ENCODE assay signal across 8 cellular contexts in genomic region chr5:142548739-142549275, GRCh38.
A peak's percentile ranks its signal among the peaks of the same experiment; 100 is the strongest.
DNase-seq lines count a peak whose midpoint lies in the region; ATAC-seq and TF ChIP-seq lines count a peak whose summit lies in the region.

No MANE protein-coding gene starts in this region.

- H3K4me1 Mint-ChIP-seq in stimulated activated memory B cell treated with anti-CD40 and anti-IgM and Interleukin-4, amounts not matched to agents 10 μg/mL and 1 μg/mL and 100 μg/mL, for 72 hours, result peaks cover 7% of the 10 kb centered on the region

- no peak overlapping the region for H3K4me2 ChIP-seq in Loucy (ENCODE audit: low read depth, low read length, poor library complexity, severe bottlenecking)

- no peak overlapping the region for H2AFZ ChIP-seq in Loucy (ENCODE audit: low read length)

- no peak overlapping the region for H3K27ac Mint-ChIP-seq in stimulated activated memory B cell treated with anti-CD40 and anti-IgM and Interleukin-4, amounts not matched to agents 10 μg/mL and 1 μg/mL and 100 μg/mL, for 72 hours

- TF ChIP-seq CTCF in Loucy (conservative IDR thresholded peaks at IDR 0.05; ENCODE audit: low read length) (peak; percentile 93), right atrium auricular region (IDR thresholded peaks at IDR 0.05) (peak; percentile 64 to 93)

- no peaks in the 10 kb centered on the region for H3K27me3 ChIP-seq in Loucy (ENCODE audit: insufficient read depth, low read length, poor library complexity, severe bottlenecking)
- H3K27me3 ChIP-seq in right atrium auricular region, result no peaks in the 10 kb centered on the region

- no peaks in the 10 kb centered on the region for H3K36me3 ChIP-seq in Loucy (ENCODE audit: insufficient read depth, low read length)
- H3K36me3 ChIP-seq in right atrium auricular region, result no peaks in the 10 kb centered on the region

- no peaks in the 10 kb centered on the region for H3K9me2 ChIP-seq in Loucy (replicated peaks; ENCODE audit: low read depth, low read length)

- ATAC-seq in stimulated activated memory B cell treated with anti-CD40 and anti-IgM and Interleukin-4, amounts not matched to agents 10 μg/mL and 1 μg/mL and 100 μg/mL, for 72 hours, result no peak

- peak; percentile 79 for DNase-seq in SIG-M5 treated with dmso at 0.1 percent for 504 hours (lab: John Stamatoyannopoulos, UW; ENCODE audit: unreplicated experiment)
- no peak for DNase-seq in SIG-M5 (lab: John Stamatoyannopoulos, UW)
- peak in 49 of 58 donors; percentile 5 to 79 (median 28) for DNase-seq in anterior cingulate cortex (lab: John Stamatoyannopoulos, UW)
- DNase-seq in right atrium auricular region (ENCODE audit: low spot score), result peak; percentile 79
- DNase-seq in retina, result peak; percentile 91

- no peaks in the 10 kb centered on the region for H3K79me2 ChIP-seq in Loucy (ENCODE audit: insufficient read depth, low read length)

- no peaks in the 10 kb centered on the region for H3K36me3 Mint-ChIP-seq in stimulated activated memory B cell treated with anti-CD40 and anti-IgM and Interleukin-4, amounts not matched to agents 10 μg/mL and 1 μg/mL and 100 μg/mL, for 72 hours

- no peaks in the 10 kb centered on the region for H4K20me1 ChIP-seq in Loucy (ENCODE audit: insufficient read depth, low read length, poor library complexity, severe bottlenecking)

- H3K9me3 ChIP-seq in Loucy (ENCODE audit: insufficient read depth, low read depth, low read length) (no peaks in the 10 kb centered on the region), right atrium auricular region (no peaks in the 10 kb centered on the region)

- H3K4me1 ChIP-seq in Loucy (ENCODE audit: insufficient read depth, low read length, poor library complexity, severe bottlenecking) (no peaks in the 10 kb centered on the region), right atrium auricular region (peaks cover 0 to 22% of the 10 kb centered on the region in 2 donors)

- H3K4me3 ChIP-seq in Loucy (ENCODE audit: low read length, poor library complexity, severe bottlenecking) (no peak overlapping the region), right atrium auricular region (no peak overlapping the region)

- no peaks in the 10 kb centered on the region for H3K9me3 Mint-ChIP-seq in stimulated activated memory B cell treated with anti-CD40 and anti-IgM and Interleukin-4, amounts not matched to agents 10 μg/mL and 1 μg/mL and 100 μg/mL, for 72 hours

- no peak overlapping the region for H3K9ac ChIP-seq in Loucy (ENCODE audit: low read depth, low read length, poor library complexity, severe bottlenecking)

- H3F3A ChIP-seq in Loucy (ENCODE audit: low read depth), result no peaks in the 10 kb centered on the region

- no peak overlapping the region for H3K27ac ChIP-seq in right atrium auricular region

- no peak overlapping the region for H3K4me3 Mint-ChIP-seq in stimulated activated memory B cell treated with anti-CD40 and anti-IgM and Interleukin-4, amounts not matched to agents 10 μg/mL and 1 μg/mL and 100 μg/mL, for 72 hours

- peaks cover 45% of the 10 kb centered on the region for H3K27me3 Mint-ChIP-seq in stimulated activated memory B cell treated with anti-CD40 and anti-IgM and Interleukin-4, amounts not matched to agents 10 μg/mL and 1 μg/mL and 100 μg/mL, for 72 hours

TF ChIP-seq in PFSK-1, 5 proteins besides CTCF, POLR2A, EP300 and RAD21:
- no peak for TF ChIP-seq REST (IDR thresholded peaks at IDR 0.05; ENCODE audit: insufficient read depth in 1 of 2, low read depth in 2 of 2, low read length in 2 of 2)
- 0 out of 2 replicates have a peak, but pooled peaks have one; percentile 48 for TF ChIP-seq SIN3A (IDR thresholded peaks at IDR 0.05; ENCODE audit: borderline replicate concordance, insufficient read depth, low read length)
TF ChIP-seq in PFSK-1: peak in this region for 1.
